In the genomic region with DNA sequence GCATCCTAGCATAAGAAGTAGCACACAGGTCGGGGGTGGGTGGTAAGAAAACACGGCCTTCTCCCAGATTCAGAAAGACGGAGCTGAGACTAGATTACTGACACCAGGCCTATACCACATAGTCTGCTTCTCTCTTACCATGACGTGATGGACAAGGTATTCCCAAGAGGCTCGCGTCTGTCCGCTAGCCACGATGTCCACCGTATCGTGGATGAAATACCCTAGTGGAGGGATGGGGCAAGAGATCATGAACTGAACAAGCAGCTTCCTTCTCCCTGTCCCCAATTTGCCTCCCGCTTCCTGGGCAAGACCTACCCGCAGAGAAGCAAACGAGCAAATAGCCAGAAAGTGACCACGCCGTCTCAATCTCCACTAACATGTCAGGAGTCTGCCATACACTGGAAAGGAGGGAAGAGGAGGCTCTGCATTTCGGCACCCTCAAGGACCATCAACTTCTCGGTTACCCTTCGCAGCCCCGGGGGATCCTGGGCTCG, we compare ENCODE assay signal across 8 cellular contexts. TPM values are rescaled to one million over a fixed set of nuclear protein-coding genes. Genes with fewer than 3 reads are reported as not detected.
A peak's percentile ranks its signal among the peaks of the same experiment; 100 is the strongest.
DNase-seq lines count a peak whose midpoint lies in the region; ATAC-seq and TF ChIP-seq lines count a peak whose summit lies in the region.

No MANE protein-coding gene starts in this region.

- H3F3A ChIP-seq in smooth muscle cell (ENCODE audit: low read depth), result peaks cover 25% of the 10 kb centered on the region

- no peak for ATAC-seq in activated B cell treated with CpG ODN at 0.5 μM for 24 hours (ENCODE audit: low read depth)

- POLR2A ChIA-PET in activated B cell treated with CpG ODN at 0.5 μM for 24 hours (lab: Charles Lee), result interaction anchor here (0.7 to 18.0 kb wide), 18 partner anchors 9 to 387 kb away, joined by 3 to 2384 read pairs (median 23); a partner anchor contains a TSS

- H3K36me3 ChIP-seq in MG63, result peaks cover 52% of the 10 kb centered on the region
- H3K36me3 ChIP-seq in smooth muscle cell (ENCODE audit: low read depth), result no peaks in the 10 kb centered on the region

- H3K9me3 ChIP-seq in MG63 (no peaks in the 10 kb centered on the region), smooth muscle cell (replicated peaks; ENCODE audit: low read depth) (no peaks in the 10 kb centered on the region)

- H3K27me3 Mint-ChIP-seq in activated B cell treated with CpG ODN at 0.5 μM for 24 hours, result no peaks in the 10 kb centered on the region

- peaks cover 29% of the 10 kb centered on the region for H3K79me2 ChIP-seq in smooth muscle cell (ENCODE audit: low read depth)

- no peaks in the 10 kb centered on the region for H3K9me3 Mint-ChIP-seq in activated B cell treated with CpG ODN at 0.5 μM for 24 hours

- H3K4me2 ChIP-seq in smooth muscle cell, result peak overlapping the region; percentile 98

- H3K4me1 Mint-ChIP-seq in activated B cell treated with CpG ODN at 0.5 μM for 24 hours, result peaks cover 80% of the 10 kb centered on the region

- TF ChIP-seq CTCF in activated B cell treated with CpG ODN at 0.5 μM for 24 hours (IDR thresholded peaks at IDR 0.05), result no peak
- TF ChIP-seq CTCF in smooth muscle cell (IDR thresholded peaks at IDR 0.05; ENCODE audit: borderline replicate concordance, insufficient read depth, poor library complexity, severe bottlenecking), result no peak

- H3K9ac ChIP-seq in smooth muscle cell (ENCODE audit: low read depth), result peak overlapping the region; percentile 28

- peaks cover 26% of the 10 kb centered on the region for H3K4me1 ChIP-seq in smooth muscle cell (ENCODE audit: low read depth)

- 4% methylated on average over 20 of the region's 20 CpGs for WGBS in smooth muscle cell (ENCODE audit: low lambda C conversion rate)

- H3K27me3 ChIP-seq in MG63 (no peaks in the 10 kb centered on the region), smooth muscle cell (ENCODE audit: low read depth) (no peaks in the 10 kb centered on the region)

- H3K36me3 Mint-ChIP-seq in activated B cell treated with CpG ODN at 0.5 μM for 24 hours (ENCODE audit: low read depth), result peaks cover 56% of the 10 kb centered on the region

- peaks cover 45% of the 10 kb centered on the region for H4K20me1 ChIP-seq in smooth muscle cell (ENCODE audit: low read depth)

- peak overlapping the region; percentile 92 for H3K27ac Mint-ChIP-seq in activated B cell treated with CpG ODN at 0.5 μM for 24 hours

- H3K27ac ChIP-seq in smooth muscle cell (ENCODE audit: low read depth), result peak overlapping the region; percentile 98

- peak overlapping the region; percentile 69 for H3K4me3 ChIP-seq in MG63
- H3K4me3 ChIP-seq in smooth muscle cell, result peak overlapping the region; percentile 86

- intact Hi-C loops in activated B cell treated with CpG ODN at 0.5 μM for 24 hours (cut with micrococcal nuclease), result loop anchor here (5.0 kb wide), 2 partner anchors 178 to 842 kb away; a partner anchor contains a TSS

- CTCF ChIA-PET in activated B cell treated with CpG ODN at 0.5 μM for 24 hours (lab: Charles Lee), result interaction anchor here (1.0 to 6.1 kb wide), 6 partner anchors 21 to 176 kb away, joined by 4 to 545 read pairs (median 31); a partner anchor contains a TSS

- peak overlapping the region; percentile 93 for H3K4me3 Mint-ChIP-seq in activated B cell treated with CpG ODN at 0.5 μM for 24 hours

- no peak overlapping the region for H2AFZ ChIP-seq in smooth muscle cell (ENCODE audit: low read depth)

- peak; percentile 41 for DNase-seq in NCI-H1105 treated with DMSO at 0.1 percent for 48 hours (lab: John Stamatoyannopoulos, UW)
- no peak for DNase-seq in NCI-H1105 (lab: John Stamatoyannopoulos, UW)
- DNase-seq in MG63, result peak; percentile 74
- no peak for DNase-seq in activated B cell treated with CpG ODN at 0.5 μM for 24 hours
- peak; percentile 79 for DNase-seq in glomerular visceral epithelial cell (ENCODE audit: extremely low spot score)
- no peak for DNase-seq in smooth muscle cell (lab: John Stamatoyannopoulos, UW; ENCODE audit: unreplicated experiment)
- no peak for DNase-seq in effector CD8-positive, alpha-beta T cell (lab: John Stamatoyannopoulos, UW)
- DNase-seq in superior temporal gyrus (ENCODE audit: extremely low spot score), result no peak

RNA-seq across cellular contexts. Expression of a gene that starts 0.8 kb away (rescaled TPM):
- 6.7 and 26.1 TPM in 2 replicates for total RNA-seq in MG63 (2014; rRNA removed; shearing (Covaris generic); ENCODE audit: low replicate concordance)
- 40.7 and 41.0 TPM in 2 replicates for total RNA-seq in activated B cell treated with CpG ODN at 0.5 μM for 24 hours
- total RNA-seq in smooth muscle cell, result 14.7 and 21.9 TPM in 2 replicates
- polyA plus RNA-seq in smooth muscle cell, result 11.2 and 15.6 TPM in 2 replicates

RNA-seq across cellular contexts. Expression of a gene that starts 3.4 kb away (rescaled TPM):
- 0.69 and 4.0 TPM in 2 replicates for total RNA-seq in MG63 (2014; rRNA removed; shearing (Covaris generic); ENCODE audit: low replicate concordance)
- total RNA-seq in activated B cell treated with CpG ODN at 0.5 μM for 24 hours (24.8 and 29.7 TPM in 2 replicates), smooth muscle cell (1.2 and 2.8 TPM in 2 replicates)
- 4.6 TPM in 2 replicates for polyA plus RNA-seq in smooth muscle cell

RNA-seq across cellular contexts. Expression of a gene that starts 5.4 kb away (rescaled TPM):
- 768 and 1,491 TPM in 2 replicates for total RNA-seq in MG63 (2014; rRNA removed; shearing (Covaris generic); ENCODE audit: low replicate concordance)
- total RNA-seq in activated B cell treated with CpG ODN at 0.5 μM for 24 hours, result 3,189 and 3,657 TPM in 2 replicates
- total RNA-seq in smooth muscle cell, result 626 and 629 TPM in 2 replicates
- 1,149 and 1,234 TPM in 2 replicates for polyA plus RNA-seq in smooth muscle cell

RNA-seq across cellular contexts. Expression of a gene that starts 7.5 kb away (rescaled TPM):
- 445 and 645 TPM in 2 replicates for total RNA-seq in MG63 (2014; rRNA removed; shearing (Covaris generic); ENCODE audit: low replicate concordance)
- 21.3 and 23.9 TPM in 2 replicates for total RNA-seq in activated B cell treated with CpG ODN at 0.5 μM for 24 hours
- total RNA-seq in smooth muscle cell, result 141 and 208 TPM in 2 replicates
- 256 and 289 TPM in 2 replicates for polyA plus RNA-seq in smooth muscle cell

RNA-seq across cellular contexts. Expression of a gene that starts 13.5 kb away (rescaled TPM):
- 0.79 TPM in 1 of 2 replicates, not detected in the other for total RNA-seq in MG63 (2014; rRNA removed; shearing (Covaris generic); ENCODE audit: low replicate concordance)
- total RNA-seq in activated B cell treated with CpG ODN at 0.5 μM for 24 hours, result 9.1 and 11.0 TPM in 2 replicates
- total RNA-seq in smooth muscle cell, result 1.9 and 3.0 TPM in 2 replicates
- 1.8 and 3.0 TPM in 2 replicates for polyA plus RNA-seq in smooth muscle cell

Comparison
In these comparisons a context has a peak if more than half of its experiments do, and no peak if none do; other contexts are left out.
1. DNase-seq: peak in NCI-H1105 treated with DMSO at 0.1 percent for 48 hours (single experiment), MG63 (single experiment) and glomerular visceral epithelial cell (single experiment); none in NCI-H1105 (single experiment), activated B cell treated with CpG ODN at 0.5 μM for 24 hours (single experiment), smooth muscle cell (single experiment), effector CD8-positive, alpha-beta T cell (single experiment) and superior temporal gyrus (single experiment).